ENCODE assay signal across 19 cellular contexts in genomic region chr17:40453881-40454630, GRCh38. TPM values are rescaled to one million over a fixed set of nuclear protein-coding genes. Genes with fewer than 3 reads are reported as not detected.
DNase-seq lines count a peak whose midpoint lies in the region; ATAC-seq and TF ChIP-seq lines count a peak whose summit lies in the region.
"Had no signal": no experiment of that assay in that cellular context is flagged by ENCODE, and none has a peak within 500 bp of the region (broad histone marks: within the 10 kb centered on the region; RNA-seq: fewer than 3 reads in every experiment).

No MANE protein-coding gene starts in this region.

- no peaks in the 10 kb centered on the region for H3K27me3 ChIP-seq in subcutaneous abdominal adipose tissue (ENCODE audit: control insufficient read depth in 5 of 5, insufficient read depth in 4 of 5, low read length in 5 of 5)

- H3K36me3 Mint-ChIP-seq in T-helper 1 cell treated with Interleukin-12 subunit alpha and Interleukin-12 subunit beta and Interleukin-4 antibody, amounts not matched to agents 30 μg/mL and 1 μg/mL, for 36 hours (ENCODE audit: low read depth) = peaks cover 44% of the 10 kb centered on the region
- peaks cover 0 to 4% of the 10 kb centered on the region in 2 donors for H3K36me3 Mint-ChIP-seq in activated T-cell treated with anti-CD3 and anti-CD28 coated beads, Interleukin-2, amount 50 U/mL, for 72 hours (ENCODE audit: insufficient read depth in 2 of 2)

- H3K9me3 Mint-ChIP-seq in T-helper 1 cell treated with Interleukin-12 subunit alpha and Interleukin-12 subunit beta and Interleukin-4 antibody, amounts not matched to agents 30 μg/mL and 1 μg/mL, for 36 hours = no peaks in the 10 kb centered on the region
- H3K9me3 Mint-ChIP-seq in activated T-cell treated with anti-CD3 and anti-CD28 coated beads, Interleukin-2, amount 50 U/mL, for 72 hours = no peaks in the 10 kb centered on the region

- H3K4me3 ChIP-seq in SK-N-MC = no peak overlapping the region
- H3K4me3 ChIP-seq in fibroblast of the aortic adventitia (ENCODE audit: low read depth, low read length) = peak overlapping the region; percentile 3
- no peak overlapping the region for H3K4me3 ChIP-seq in subcutaneous abdominal adipose tissue (ENCODE audit: low read depth in 1 of 5, low read length in 5 of 5)
- H3K4me3 ChIP-seq: prostate gland had no signal

- ATAC-seq in sciatic nerve = no peak
- no peak for ATAC-seq in activated T-cell treated with anti-CD3 and anti-CD28 coated beads, Interleukin-2, amount 50 U/mL, for 72 hours (replicated peaks in 1 of 2)
- ATAC-seq: HCT116 had no signal

- H3K9me3 ChIP-seq in SK-N-MC (ENCODE audit: low read depth, low read length) (no peaks in the 10 kb centered on the region), subcutaneous abdominal adipose tissue (ENCODE audit: control insufficient read depth in 5 of 5, low read length in 5 of 5) (no peaks in the 10 kb centered on the region)
- H3K9me3 ChIP-seq: prostate gland had no signal

- H3K27ac Mint-ChIP-seq in T-helper 1 cell treated with Interleukin-12 subunit alpha and Interleukin-12 subunit beta and Interleukin-4 antibody, amounts not matched to agents 30 μg/mL and 1 μg/mL, for 36 hours = peak overlapping the region; percentile 41
- H3K27ac Mint-ChIP-seq in activated T-cell treated with anti-CD3 and anti-CD28 coated beads, Interleukin-2, amount 50 U/mL, for 72 hours = no peak overlapping the region

- peaks cover 31 to 89% (median 78%) of the 10 kb centered on the region in 5 donors for H3K4me1 ChIP-seq in subcutaneous abdominal adipose tissue (ENCODE audit: control insufficient read depth in 5 of 5, insufficient read depth in 5 of 5, low read length in 5 of 5)

- DNase-seq in T-helper 1 cell = no peak
- no peak for DNase-seq in SK-N-MC (ENCODE audit: low read depth, low spot score)
- DNase-seq in fibroblast of the aortic adventitia (ENCODE audit: low read depth) = peak; percentile 89
- no peak for DNase-seq in COLO829 (ENCODE audit: low spot score)
- DNase-seq in sciatic nerve (ENCODE audit: low spot score) = no peak
- no peak for DNase-seq in activated T-cell treated with anti-CD3 and anti-CD28 coated beads, Interleukin-2, amount 50 U/mL, for 72 hours
- DNase-seq: 8988T; Calu3; effector CD4-positive, alpha-beta T cell; NCI-H1930; NCI-H748 treated with DMSO at 0.1 percent for 48 hours; RPMI8226; stimulated activated CD4-positive, alpha-beta T cell treated with anti-CD3 and anti-CD28 coated beads, Interleukin-2, amount 100 ng/mL, for 48 hours; T1000 had no signal

- H3K27ac ChIP-seq in SK-N-MC (peak overlapping the region; percentile 78), subcutaneous abdominal adipose tissue (ENCODE audit: low read depth, low read length) (peak overlapping the region; percentile 94)
- H3K27ac ChIP-seq: prostate gland had no signal

- TF ChIP-seq CTCF in fibroblast of the aortic adventitia (IDR thresholded peaks at IDR 0.05; ENCODE audit: insufficient read depth, low read length) = no peak

- H3K36me3 ChIP-seq in SK-N-MC (ENCODE audit: insufficient read depth, low read length) (peaks cover 40% of the 10 kb centered on the region), subcutaneous abdominal adipose tissue (ENCODE audit: control insufficient read depth in 5 of 5, insufficient read depth in 5 of 5, low read length in 5 of 5) (peaks cover 2 to 63% (median 61%) of the 10 kb centered on the region in 5 donors)

- intact Hi-C loops in sciatic nerve (cut with DNase I) = no loop called here

- H3K4me1 Mint-ChIP-seq in T-helper 1 cell treated with Interleukin-12 subunit alpha and Interleukin-12 subunit beta and Interleukin-4 antibody, amounts not matched to agents 30 μg/mL and 1 μg/mL, for 36 hours (ENCODE audit: low read depth) = peaks cover 17% of the 10 kb centered on the region
- H3K4me1 Mint-ChIP-seq in activated T-cell treated with anti-CD3 and anti-CD28 coated beads, Interleukin-2, amount 50 U/mL, for 72 hours (ENCODE audit: low read depth) = peaks cover 14% of the 10 kb centered on the region

- peaks cover 3% of the 10 kb centered on the region for H3K27me3 Mint-ChIP-seq in T-helper 1 cell treated with Interleukin-12 subunit alpha and Interleukin-12 subunit beta and Interleukin-4 antibody, amounts not matched to agents 30 μg/mL and 1 μg/mL, for 36 hours (ENCODE audit: low read depth)
- no peaks in the 10 kb centered on the region for H3K27me3 Mint-ChIP-seq in activated T-cell treated with anti-CD3 and anti-CD28 coated beads, Interleukin-2, amount 50 U/mL, for 72 hours (ENCODE audit: low read depth)

- no peak overlapping the region for H3K4me3 Mint-ChIP-seq in T-helper 1 cell treated with Interleukin-12 subunit alpha and Interleukin-12 subunit beta and Interleukin-4 antibody, amounts not matched to agents 30 μg/mL and 1 μg/mL, for 36 hours
- no peak overlapping the region for H3K4me3 Mint-ChIP-seq in activated T-cell treated with anti-CD3 and anti-CD28 coated beads, Interleukin-2, amount 50 U/mL, for 72 hours

- H3K9ac ChIP-seq in SK-N-MC (ENCODE audit: insufficient read length) (no peak overlapping the region), subcutaneous abdominal adipose tissue (ENCODE audit: low read length in 5 of 5) (peak overlapping the region in 2 of 5 donors; percentile 14 to 38)

RNA-seq across cellular contexts. Expression of gene IGFBP4, which starts 10.8 kb away (rescaled TPM):
- total RNA-seq in fibroblast of the aortic adventitia (ENCODE audit: low replicate concordance) = 314 and 706 TPM in 2 replicates
- total RNA-seq in sciatic nerve = 680 TPM
- total RNA-seq in activated T-cell treated with anti-CD3 and anti-CD28 coated beads, Interleukin-2, amount 50 U/mL, for 72 hours = 10 to 100 TPM; 47.1 to 58.4 TPM

RNA-seq across cellular contexts. Expression of gene TOP2A, which starts 36.4 kb away (rescaled TPM):
- total RNA-seq in fibroblast of the aortic adventitia (ENCODE audit: low replicate concordance) = 25.3 and 145 TPM in 2 replicates
- 1.4 TPM for total RNA-seq in sciatic nerve
- 100 to 1,000 TPM; 324 to 425 TPM for total RNA-seq in activated T-cell treated with anti-CD3 and anti-CD28 coated beads, Interleukin-2, amount 50 U/mL, for 72 hours

RNA-seq across cellular contexts. Expression of gene TNS4, which starts 47.4 kb away (rescaled TPM):
- total RNA-seq in fibroblast of the aortic adventitia (ENCODE audit: low replicate concordance) (not detected in 2 replicates), sciatic nerve (0.36 TPM)
- total RNA-seq in activated T-cell treated with anti-CD3 and anti-CD28 coated beads, Interleukin-2, amount 50 U/mL, for 72 hours = 10 to 100 TPM in 1 of 2 donors, 1 to 10 TPM in 1; 9.9 to 10.6 TPM
- total RNA-seq: glomerular endothelial cell had no signal

Comparison
In these comparisons a context has a peak if more than half of its experiments do, and no peak if none do; other contexts are left out.
1. RNA of gene TOP2A, which starts 36.4 kb away (total RNA-seq): 324 to 425 TPM in activated T-cell treated with anti-CD3 and anti-CD28 coated beads, Interleukin-2, amount 50 U/mL, for 72 hours and 25.3 to 145 TPM in fibroblast of the aortic adventitia; 1.4 TPM in sciatic nerve (single experiment); every median in the first group is over 10 times any median in the second.